Comparison of ENCODE assay signal across 12 cellular contexts in genomic region chr6:7111095-7111690, GRCh38. TPM values are rescaled to one million over a fixed set of nuclear protein-coding genes. Genes with fewer than 3 reads are reported as not detected.
A peak's percentile ranks its signal among the peaks of the same experiment; 100 is the strongest.
DNase-seq lines count a peak whose midpoint lies in the region; ATAC-seq, FAIRE-seq and TF ChIP-seq lines count a peak whose summit lies in the region.
"Had no signal": no experiment of that assay in that cellular context is flagged by ENCODE, and none has a peak within 500 bp of the region (broad histone marks: within the 10 kb centered on the region; RNA-seq: fewer than 3 reads in every experiment).

No MANE protein-coding gene starts in this region.

- H3K9me3 ChIP-seq in PC-3 (ENCODE audit: low read length) (no peaks in the 10 kb centered on the region), keratinocyte (ENCODE audit: control insufficient read depth, low read depth, low read length) (no peaks in the 10 kb centered on the region), small intestine (ENCODE audit: control insufficient read depth, low read depth) (no peaks in the 10 kb centered on the region)

- TF ChIP-seq CTCF in PC-3 (conservative IDR thresholded peaks at IDR 0.05; ENCODE audit: low read depth, low read length) (no peak), keratinocyte (optimal IDR thresholded peaks at IDR 0.05 in 1 of 3, IDR thresholded peaks at IDR 0.05 in 1 of 3, conservative IDR thresholded peaks at IDR 0.05 in 1 of 3; ENCODE audit: extremely low read depth in 1 of 3, insufficient read depth in 2 of 3, low read length in 3 of 3) (no peak), type B pancreatic cell (conservative IDR thresholded peaks at IDR 0.05) (no peak)

- H3K9me2 ChIP-seq in PC-3 (replicated peaks; ENCODE audit: low read length) = no peaks in the 10 kb centered on the region

- peaks cover 16% of the 10 kb centered on the region for H3K36me3 Mint-ChIP-seq in stimulated activated naive CD8-positive, alpha-beta T cell treated with anti-CD3 and anti-CD28 coated beads, Interleukin-15, Interleukin-2, amounts not matched to agents 100 ng/mL and 50 ng/mL, for 24 hours (ENCODE audit: low read depth)
- H3K36me3 Mint-ChIP-seq in type B pancreatic cell = no peaks in the 10 kb centered on the region

- H4K20me1 ChIP-seq in PC-3 (ENCODE audit: low read length) (peaks cover 54% of the 10 kb centered on the region), keratinocyte (ENCODE audit: control insufficient read depth, extremely low read depth, insufficient read depth, low read length) (peaks cover 7% of the 10 kb centered on the region)

- BruUV-seq in PC-3 (replicated peaks; lab: Mats Ljungman, UMichigan) = no TSS peak

- DNase-seq in stimulated activated naive CD8-positive, alpha-beta T cell treated with anti-CD3 and anti-CD28 coated beads, Interleukin-15, Interleukin-2, amounts not matched to agents 100 U/mL and 50 U/mL, for 24 hours = no peak
- DNase-seq in PC-3 = no peak
- no peak for DNase-seq in keratinocyte (ENCODE audit: low read depth, low spot score)
- no peak for DNase-seq in type B pancreatic cell (ENCODE audit: extremely low spot score, unreplicated experiment)
- no peak for DNase-seq in small intestine
- DNase-seq in SIG-M5 (lab: John Stamatoyannopoulos, UW) = no peak
- DNase-seq: amniotic stem cell, NCI-H1694, SHP77 had no signal

- H3K4me3 ChIP-seq in PC-3 (ENCODE audit: low read length) (peak overlapping the region; percentile 97), keratinocyte (ENCODE audit: control insufficient read depth in 2 of 3, extremely low read depth in 1 of 3, insufficient read depth in 2 of 3, low read depth in 1 of 3, low read length in 3 of 3) (peak overlapping the region in 2 of 3 experiments; percentile 96 to 99), small intestine (ENCODE audit: low read depth in 1 of 2, low read length in 2 of 2) (no peak overlapping the region)

- H3K4me3 Mint-ChIP-seq in stimulated activated naive CD8-positive, alpha-beta T cell treated with anti-CD3 and anti-CD28 coated beads, Interleukin-15, Interleukin-2, amounts not matched to agents 100 ng/mL and 50 ng/mL, for 24 hours = peak overlapping the region; percentile 95
- H3K4me3 Mint-ChIP-seq in type B pancreatic cell = peak overlapping the region; percentile 95

- H3K9ac ChIP-seq in PC-3 (ENCODE audit: low read length) (no peak overlapping the region), keratinocyte (ENCODE audit: control insufficient read depth, extremely low read depth, insufficient read depth, low read length) (peak overlapping the region; percentile 97)

- H3K27me3 Mint-ChIP-seq in stimulated activated naive CD8-positive, alpha-beta T cell treated with anti-CD3 and anti-CD28 coated beads, Interleukin-15, Interleukin-2, amounts not matched to agents 100 ng/mL and 50 ng/mL, for 24 hours = no peaks in the 10 kb centered on the region
- no peaks in the 10 kb centered on the region for H3K27me3 Mint-ChIP-seq in type B pancreatic cell
- H3K27me3 Mint-ChIP-seq: activated CD8-positive, alpha-beta memory T cell treated with anti-CD3 and anti-CD28 coated beads, Interleukin-2, amount 10 ng/mL, durations not matched to agents 7 days and 5 days had no signal

- H3K27ac Mint-ChIP-seq in stimulated activated naive CD8-positive, alpha-beta T cell treated with anti-CD3 and anti-CD28 coated beads, Interleukin-15, Interleukin-2, amounts not matched to agents 100 ng/mL and 50 ng/mL, for 24 hours = no peak overlapping the region
- H3K27ac Mint-ChIP-seq in type B pancreatic cell = peak overlapping the region; percentile 94

- H3K36me3 ChIP-seq in PC-3 (ENCODE audit: low read depth, low read length) (peaks cover 6% of the 10 kb centered on the region; the same call in 1 of the 2 replicates), keratinocyte (ENCODE audit: control insufficient read depth in 2 of 2, extremely low read depth in 1 of 2, insufficient read depth in 2 of 2, low read length in 2 of 2) (peaks cover 0 to 8% of the 10 kb centered on the region in 2 experiments), small intestine (ENCODE audit: control insufficient read depth in 2 of 2, insufficient read depth in 2 of 2, low read length in 2 of 2) (no peaks in the 10 kb centered on the region)

- H3K4me2 ChIP-seq in PC-3 (ENCODE audit: low read length) (peak overlapping the region; percentile 87), keratinocyte (ENCODE audit: control insufficient read depth, extremely low read depth, insufficient read depth, low read depth, low read length) (peak overlapping the region; percentile 97)

- intact Hi-C loops in PC-3 (cut with micrococcal nuclease) = loop anchor here (5.0 kb wide), 2 partner anchors 299 to 389 kb away; no protein-coding TSS in a partner anchor

- H3K27ac ChIP-seq in PC-3 (ENCODE audit: low read length) (no peak overlapping the region; the same call in 1 of the 2 replicates), keratinocyte (ENCODE audit: control insufficient read depth, insufficient read depth, low read length) (peak overlapping the region; percentile 26), small intestine (ENCODE audit: low read depth in 1 of 2, low read length in 1 of 2) (no peak overlapping the region)

- H3K9me1 ChIP-seq in keratinocyte (ENCODE audit: control insufficient read depth, extremely low read depth, insufficient read depth, low read length) = peaks cover 18% of the 10 kb centered on the region

- H3K79me2 ChIP-seq in PC-3 (ENCODE audit: low read length) (peaks cover 85% of the 10 kb centered on the region), keratinocyte (ENCODE audit: control insufficient read depth, insufficient read depth, low read length) (peaks cover 84% of the 10 kb centered on the region)

- H3K4me1 ChIP-seq in PC-3 (ENCODE audit: insufficient read depth, low read length) = peaks cover 43% of the 10 kb centered on the region
- H3K4me1 ChIP-seq in keratinocyte (ENCODE audit: control insufficient read depth, extremely low read depth, insufficient read depth, low read length) = peaks cover 62% of the 10 kb centered on the region
- H3K4me1 ChIP-seq in small intestine (ENCODE audit: control insufficient read depth in 2 of 2, insufficient read depth in 1 of 2, low read depth in 1 of 2, low read length in 1 of 2) = peaks cover 12% of the 10 kb centered on the region in 2 donors

- POLR2A ChIA-PET in PC-3 (lab: Charles Lee; ENCODE audit: unreplicated experiment) = no interaction called here

- 59 to 69% (median 64%) methylated on average over 4 of the region's 4 CpGs for WGBS in small intestine, 3 donors

- ATAC-seq in stimulated activated naive CD8-positive, alpha-beta T cell treated with anti-CD3 and anti-CD28 coated beads, Interleukin-15, Interleukin-2, amounts not matched to agents 100 U/mL and 50 U/mL, for 24 hours = no peak
- ATAC-seq in PC-3 = no peak
- ATAC-seq in GM18498 (IDR thresholded peaks at IDR 0.05; ENCODE audit: unreplicated experiment) = no peak
- ATAC-seq: activated CD8-positive, alpha-beta memory T cell treated with anti-CD3 and anti-CD28 coated beads, Interleukin-2, amount 10 ng/mL, durations not matched to agents 7 days and 5 days had no signal

- no peaks in the 10 kb centered on the region for H3K9me3 Mint-ChIP-seq in stimulated activated naive CD8-positive, alpha-beta T cell treated with anti-CD3 and anti-CD28 coated beads, Interleukin-15, Interleukin-2, amounts not matched to agents 100 ng/mL and 50 ng/mL, for 24 hours
- no peaks in the 10 kb centered on the region for H3K9me3 Mint-ChIP-seq in type B pancreatic cell

- CTCF ChIA-PET in PC-3 (lab: Charles Lee) = no interaction called here

- H3K27me3 ChIP-seq in PC-3 (ENCODE audit: low read length) (no peaks in the 10 kb centered on the region), keratinocyte (ENCODE audit: control insufficient read depth, extremely low read depth, insufficient read depth, low read length) (no peaks in the 10 kb centered on the region), small intestine (ENCODE audit: control insufficient read depth in 2 of 2, insufficient read depth in 2 of 2, low read length in 2 of 2) (no peaks in the 10 kb centered on the region)

- dilution Hi-C loops in keratinocyte (cut with MboI; ENCODE audit: extremely low pct_ligation_motif_present, low sequenced_read_pairs) = no loop called here

- FAIRE-seq in keratinocyte (lab: Jason Lieb, UNC) (no peak), small intestine (lab: Jason Lieb, UNC) (no peak)

- H2AFZ ChIP-seq in PC-3 (ENCODE audit: low read length) (no peak overlapping the region), keratinocyte (ENCODE audit: control insufficient read depth, low read length) (no peak overlapping the region)

- H3K4me1 Mint-ChIP-seq in stimulated activated naive CD8-positive, alpha-beta T cell treated with anti-CD3 and anti-CD28 coated beads, Interleukin-15, Interleukin-2, amounts not matched to agents 100 ng/mL and 50 ng/mL, for 24 hours (ENCODE audit: low read depth) = peaks cover 75% of the 10 kb centered on the region
- peaks cover 57% of the 10 kb centered on the region for H3K4me1 Mint-ChIP-seq in type B pancreatic cell (ENCODE audit: unreplicated experiment)

- H3F3A ChIP-seq in PC-3 (ENCODE audit: low read length, unreplicated experiment) = no peaks in the 10 kb centered on the region

RNA-seq across cellular contexts. Expression of gene RREB1, which starts 3.4 kb away (rescaled TPM):
- total RNA-seq in PC-3 (2014; rRNA removed) (26.0 and 31.8 TPM in 2 replicates), type B pancreatic cell (ENCODE audit: low replicate concordance) (43.9 and 67.0 TPM in 2 replicates)
- polyA plus RNA-seq in keratinocyte (4.3 to 6.2 TPM (median 6.1 TPM) in 3 replicates), small intestine (10 to 100 TPM in 2 of 3 donors, 1 to 10 TPM in 1; 6.5 to 12.7 (median 10.3) TPM)
- polyA plus RNA-seq in keratinocyte (2011; ENCODE audit: low read depth) = 5.6 TPM
- 4.7 and 5.5 TPM in 2 replicates for polyA plus RNA-seq in keratinocyte (2011; cell fraction: cytosol; rRNA removed)
- polyA plus RNA-seq in keratinocyte (2011; cell fraction: nucleus; rRNA removed) = 30.5 and 34.2 TPM in 2 replicates
- polyA plus RNA-seq in keratinocyte (2012; ENCODE audit: low replicate concordance) = 10.6 and 17.1 TPM in 2 replicates
- polyA minus RNA-seq in keratinocyte = 35.4 to 71.6 TPM (median 38.5 TPM) in 3 replicates
- polyA minus RNA-seq in keratinocyte (2011; cell fraction: cytosol; rRNA and poly(A)+ RNA removed) = 20.1 TPM
- polyA minus RNA-seq in keratinocyte (2011; cell fraction: nucleus; rRNA and poly(A)+ RNA removed) = 43.5 and 68.8 TPM in 2 replicates

Comparison
In these comparisons a context has a peak if more than half of its experiments do, and no peak if none do; other contexts are left out.
1. H3K4me3 ChIP-seq: peak in PC-3 (single experiment) and keratinocyte (2 of 3); none in small intestine (0 of 2).